1 cellular context compared by ENCODE assay signal in the genomic region with DNA sequence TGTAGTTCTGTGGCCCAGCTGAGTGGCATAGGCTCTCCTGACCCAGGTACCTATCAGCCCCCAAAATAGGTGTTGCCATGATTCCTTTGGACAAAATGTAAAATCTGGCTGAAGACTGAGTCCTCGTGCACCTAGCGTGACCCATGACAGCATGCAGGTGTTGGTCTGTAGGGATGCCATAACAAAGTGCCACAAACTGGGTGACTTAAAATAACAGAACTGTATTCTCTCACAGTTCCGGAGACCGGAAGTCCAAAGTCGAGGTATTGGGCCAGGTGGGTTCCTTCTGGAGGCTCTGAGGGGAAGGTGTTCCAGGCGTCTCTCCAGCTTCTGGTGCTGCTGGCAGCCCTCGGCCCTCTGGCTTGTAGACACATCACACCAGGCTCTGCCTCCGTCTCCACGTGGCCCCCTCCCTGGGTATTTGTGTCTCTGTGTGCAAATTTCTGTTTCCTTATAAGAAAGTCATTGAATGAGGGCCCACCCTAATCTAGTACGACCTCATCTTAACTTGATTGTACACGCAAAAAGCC.
TF ChIP-seq lines count a peak whose summit lies in the region.

No MANE protein-coding gene starts in this region.

TF ChIP-seq in HCT116, 20 proteins besides CTCF, POLR2A, EP300 and RAD21:
- TF ChIP-seq JUND (IDR thresholded peaks at IDR 0.05), result no peak
- no peak for TF ChIP-seq ZFX (IDR thresholded peaks at IDR 0.05)
